7 cellular contexts compared by ENCODE assay signal in the genomic region with DNA sequence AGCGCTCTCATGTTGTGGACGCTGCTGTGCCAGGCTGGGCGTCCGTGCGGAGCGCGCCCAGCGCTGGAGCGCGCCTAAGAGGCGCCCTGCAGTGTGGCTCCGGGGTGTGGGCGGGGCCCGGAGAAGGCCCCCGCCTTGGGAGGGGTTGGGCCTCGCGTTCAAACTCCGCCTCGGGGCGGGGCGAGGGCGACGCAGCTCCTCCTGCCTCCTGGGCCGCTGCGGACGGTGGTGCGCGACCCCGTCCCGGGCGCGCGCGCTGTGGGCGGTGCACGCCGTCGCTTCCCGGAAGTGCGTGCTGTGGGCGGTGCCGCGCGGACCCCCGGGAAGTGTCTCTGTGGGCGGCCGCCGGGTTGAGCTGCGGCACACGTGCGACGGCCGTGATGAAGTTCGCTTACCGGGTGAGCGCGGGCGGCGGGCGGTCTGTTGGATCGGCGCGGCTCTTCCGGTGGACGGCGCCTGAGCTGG. TPM values are rescaled to one million over a fixed set of nuclear protein-coding genes. Genes with fewer than 3 reads are reported as not detected.
A peak's percentile ranks its signal among the peaks of the same experiment; 100 is the strongest.
DNase-seq lines count a peak whose midpoint lies in the region; ATAC-seq, FAIRE-seq and TF ChIP-seq lines count a peak whose summit lies in the region.
"Not testable (repeated sequence)": the region's sequence is repeated elsewhere in the genome, so short reads cannot be mapped to it uniquely, and the experiment has no call there.

Gene PWP2 (plus strand): TSS at position 363 of the 465 bp plus-strand sequence. CDS start 18 bp downstream, at position 381.

- intact Hi-C loops in MCF 10A (cut with micrococcal nuclease) = not testable (repeated sequence)

- CTCF ChIA-PET in activated CD4-positive, alpha-beta T cell treated with anti-CD3 and anti-CD28 coated beads, Interleukin-2, amount 10 ng/mL, durations not matched to agents 7 days and 5 days (lab: Charles Lee) = interaction anchor here (0.5 kb wide), 1 partner anchor 12 kb away, joined by 3 read pairs; no protein-coding TSS in a partner anchor
- CTCF ChIA-PET in MCF 10A (lab: Yijun Ruan, JAX) = not testable (repeated sequence)

- not testable (repeated sequence) for H3K9me3 Mint-ChIP-seq in activated CD4-positive, alpha-beta T cell treated with anti-CD3 and anti-CD28 coated beads, Interleukin-2, amount 10 ng/mL, durations not matched to agents 7 days and 5 days; MCF 10A (ENCODE audit: unreplicated experiment); immature natural killer cell

- POLR2A ChIA-PET in activated CD4-positive, alpha-beta T cell treated with anti-CD3 and anti-CD28 coated beads, Interleukin-2, amount 10 ng/mL, durations not matched to agents 7 days and 5 days (lab: Charles Lee); MCF 10A (lab: Yijun Ruan, JAX): not testable (repeated sequence)

- BruUV-seq in MCF 10A (replicated peaks; lab: Mats Ljungman, UMichigan) = not testable (repeated sequence)

- H3K4me3 ChIP-seq in skeletal muscle cell (ENCODE audit: low read depth, low read length) = peak within 1 kb of the TSS; percentile 40

- FAIRE-seq in HTR-8/SVneo (lab: Jason Lieb, UNC) = peak; percentile 98

- H3K36me3 Mint-ChIP-seq in activated CD4-positive, alpha-beta T cell treated with anti-CD3 and anti-CD28 coated beads, Interleukin-2, amount 10 ng/mL, durations not matched to agents 7 days and 5 days (ENCODE audit: low read depth); MCF 10A (ENCODE audit: insufficient read depth, unreplicated experiment); immature natural killer cell: not testable (repeated sequence)

- H3K4me3 Mint-ChIP-seq in activated CD4-positive, alpha-beta T cell treated with anti-CD3 and anti-CD28 coated beads, Interleukin-2, amount 10 ng/mL, durations not matched to agents 7 days and 5 days = peak within 1 kb of the TSS; percentile 32
- peak within 1 kb of the TSS; percentile 41 for H3K4me3 Mint-ChIP-seq in MCF 10A (ENCODE audit: unreplicated experiment)
- peak within 1 kb of the TSS in 2 of 5 donors; percentile 38 to 50 for H3K4me3 Mint-ChIP-seq in immature natural killer cell

- not testable (repeated sequence) for H3K27me3 Mint-ChIP-seq in activated CD4-positive, alpha-beta T cell treated with anti-CD3 and anti-CD28 coated beads, Interleukin-2, amount 10 ng/mL, durations not matched to agents 7 days and 5 days; MCF 10A (ENCODE audit: insufficient read depth, unreplicated experiment); immature natural killer cell (ENCODE audit: low read depth in 3 of 3)

- TF ChIP-seq CTCF in MCF 10A (IDR thresholded peaks at IDR 0.05; ENCODE audit: unreplicated experiment) = not testable (repeated sequence)

- DNase-seq in HTR-8/SVneo (ENCODE audit: insufficient read length, low spot score); skeletal muscle cell (ENCODE audit: low read depth): not testable (repeated sequence)
- peak; percentile 67 for DNase-seq in activated CD4-positive, alpha-beta T cell treated with anti-CD3 and anti-CD28 coated beads, Interleukin-2, amount 10 ng/mL, durations not matched to agents 7 days and 5 days
- DNase-seq in MCF 10A (ENCODE audit: unreplicated experiment) (peak; percentile 22), immature natural killer cell (peak; percentile 62 to 76 (median 73))

- H3K27ac Mint-ChIP-seq in activated CD4-positive, alpha-beta T cell treated with anti-CD3 and anti-CD28 coated beads, Interleukin-2, amount 10 ng/mL, durations not matched to agents 7 days and 5 days; MCF 10A (ENCODE audit: low read depth, unreplicated experiment); immature natural killer cell: not testable (repeated sequence)

- peak; percentile 59 for ATAC-seq in GM18873 (IDR thresholded peaks at IDR 0.05; ENCODE audit: low FRiP score, unreplicated experiment)
- ATAC-seq in HG02610 (IDR thresholded peaks at IDR 0.05; ENCODE audit: unreplicated experiment) = peak; percentile 76

- H3K4me1 Mint-ChIP-seq in activated CD4-positive, alpha-beta T cell treated with anti-CD3 and anti-CD28 coated beads, Interleukin-2, amount 10 ng/mL, durations not matched to agents 7 days and 5 days; MCF 10A (ENCODE audit: insufficient read depth, unreplicated experiment); immature natural killer cell: not testable (repeated sequence)

RNA-seq across cellular contexts. Expression of gene PWP2, which starts in this region (rescaled TPM):
- total RNA-seq in activated CD4-positive, alpha-beta T cell treated with anti-CD3 and anti-CD28 coated beads, Interleukin-2, amount 10 ng/mL, durations not matched to agents 7 days and 5 days = 10 to 100 TPM; 24.2 to 29.0 TPM
- total RNA-seq in MCF 10A (2022) = 11.2 and 16.5 TPM in 2 replicates
- 10 to 100 TPM in 1 of 3 donors, 1 to 10 TPM in 1, under 1 TPM in 1; 0.63 to 23.8 (median 7.4) TPM for polyA plus RNA-seq in immature natural killer cell
